In genomic region chr17:59892849-59893616, GRCh38 we compare ENCODE assay signal across 8 cellular contexts. TPM values are rescaled to one million over a fixed set of nuclear protein-coding genes. Genes with fewer than 3 reads are reported as not detected.
DNase-seq lines count a peak whose midpoint lies in the region; ATAC-seq, FAIRE-seq and TF ChIP-seq lines count a peak whose summit lies in the region.

TSS of gene RPS6KB1 (plus strand) at chr17:59893121. CDS start at chr17:59893185, 64 bp downstream.
A gene with protein sequence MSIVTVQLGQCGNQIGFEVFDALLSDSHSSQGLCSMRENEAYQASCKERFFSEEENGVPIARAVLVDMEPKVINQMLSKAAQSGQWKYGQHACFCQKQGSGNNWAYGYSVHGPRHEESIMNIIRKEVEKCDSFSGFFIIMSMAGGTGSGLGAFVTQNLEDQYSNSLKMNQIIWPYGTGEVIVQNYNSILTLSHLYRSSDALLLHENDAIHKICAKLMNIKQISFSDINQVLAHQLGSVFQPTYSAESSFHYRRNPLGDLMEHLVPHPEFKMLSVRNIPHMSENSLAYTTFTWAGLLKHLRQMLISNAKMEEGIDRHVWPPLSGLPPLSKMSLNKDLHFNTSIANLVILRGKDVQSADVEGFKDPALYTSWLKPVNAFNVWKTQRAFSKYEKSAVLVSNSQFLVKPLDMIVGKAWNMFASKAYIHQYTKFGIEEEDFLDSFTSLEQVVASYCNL (minus strand): TSS chr17:59892943. CDS start chr17:59891002, 1,941 bp downstream.

- 0% methylated on average over 59 to 60 of the region's 60 CpGs for WGBS in pancreas, 2 donors

- H3K4me1 ChIP-seq in adipocyte (ENCODE audit: control insufficient read depth, insufficient read depth, low read length) (peaks cover 20% of the 10 kb centered on the region), pancreas (peaks cover 0 to 18% (median 0%) of the 10 kb centered on the region in 3 donors), tibial artery (peaks cover 0 to 44% (median 23%) of the 10 kb centered on the region in 4 donors)

- TF ChIP-seq CTCF in GM12864 (IDR thresholded peaks at IDR 0.05; ENCODE audit: low read depth, low read length, missing control alignments) (no peak), pancreas (IDR thresholded peaks at IDR 0.05) (no peak), tibial artery (IDR thresholded peaks at IDR 0.05) (no peak)

- H3K9me3 ChIP-seq in adipocyte (ENCODE audit: control insufficient read depth, low read length) (no peaks in the 10 kb centered on the region), pancreas (no peaks in the 10 kb centered on the region), tibial artery (no peaks in the 10 kb centered on the region)

- H3K9ac ChIP-seq in adipocyte (ENCODE audit: low read length): peak within 1 kb of the TSS; percentile 97

- DNase-seq in GM12864 (ENCODE audit: low read depth) (peak; percentile 98), NCI-H1417 treated with DMSO at 0.1 percent for 48 hours (lab: John Stamatoyannopoulos, UW) (peak; percentile 96), SW480 (ENCODE audit: low spot score) (peak; percentile 98), adipocyte (ENCODE audit: low read depth) (peak; percentile 99), Right ventricle myocardium superior (peak; percentile 97), pancreas (peak; percentile 90 to 99 (median 97)), tibial artery (peak; percentile 97 to 98)

- FAIRE-seq in pancreas (lab: Jason Lieb, UNC): peak; percentile 85

- intact Hi-C loops in Right ventricle myocardium superior (cut with DNase I) (no loop called here), pancreas (cut with DNase I) (no loop called here), tibial artery (cut with DNase I; ENCODE audit: low total_unique reads) (no loop called here)

- H3K36me3 ChIP-seq in adipocyte (ENCODE audit: control insufficient read depth, insufficient read depth, low read length, severe bottlenecking): no peaks in the 10 kb centered on the region
- no peaks in the 10 kb centered on the region for H3K36me3 ChIP-seq in pancreas
- peaks cover 3 to 15% (median 7%) of the 10 kb centered on the region in 3 donors for H3K36me3 ChIP-seq in tibial artery

- no peaks in the 10 kb centered on the region for H3K27me3 ChIP-seq in adipocyte (replicated peaks; ENCODE audit: control insufficient read depth, insufficient read depth, low read length)
- no peaks in the 10 kb centered on the region for H3K27me3 ChIP-seq in pancreas
- no peaks in the 10 kb centered on the region for H3K27me3 ChIP-seq in tibial artery

- H3K27ac ChIP-seq in pancreas (peak within 1 kb of the TSS; percentile 78 to 86 (median 80)), tibial artery (peak within 1 kb of the TSS; percentile 86 to 96)

- H3K4me3 ChIP-seq in GM12864 (ENCODE audit: low read depth, low read length) (peak within 1 kb of the TSS; percentile 84), adipocyte (ENCODE audit: low read length) (peak within 1 kb of the TSS; percentile 98), pancreas (peak within 1 kb of the TSS; percentile 75 to 95 (median 88)), tibial artery (peak within 1 kb of the TSS; percentile 67 to 89)

- ATAC-seq in HG02759 (IDR thresholded peaks at IDR 0.05; ENCODE audit: unreplicated experiment) (peak; percentile 93), Right ventricle myocardium superior (ENCODE audit: poor library complexity) (peak; percentile 99), pancreas (peak; percentile 95 to 99 (median 98))

RNA-seq across cellular contexts. Expression of gene RPS6KB1, which starts in this region (rescaled TPM):
- total RNA-seq in Right ventricle myocardium superior (22.3 TPM), pancreas (10 to 100 TPM; 19.2 to 24.5 (median 21.3) TPM)
- polyA plus RNA-seq in pancreas: 10 to 100 TPM in 1 of 2 donors, 1 to 10 TPM in 1; 10.0 to 12.3 TPM

RNA-seq across cellular contexts. Expression of the second gene that starts in this region (rescaled TPM):
- total RNA-seq in Right ventricle myocardium superior (6.9 TPM), pancreas (1 to 10 TPM; 3.4 to 8.5 (median 6.4) TPM)
- polyA plus RNA-seq in pancreas: 1 to 10 TPM; 6.7 to 8.4 TPM

Comparison
In these comparisons a context has a peak if more than half of its experiments do, and no peak if none do; other contexts are left out.
1. Peak in every context shown above with its lines: DNase-seq, ATAC-seq, H3K4me3 ChIP-seq and H3K27ac ChIP-seq.